ENCODE assay signal across 3 cellular contexts in the genomic region with DNA sequence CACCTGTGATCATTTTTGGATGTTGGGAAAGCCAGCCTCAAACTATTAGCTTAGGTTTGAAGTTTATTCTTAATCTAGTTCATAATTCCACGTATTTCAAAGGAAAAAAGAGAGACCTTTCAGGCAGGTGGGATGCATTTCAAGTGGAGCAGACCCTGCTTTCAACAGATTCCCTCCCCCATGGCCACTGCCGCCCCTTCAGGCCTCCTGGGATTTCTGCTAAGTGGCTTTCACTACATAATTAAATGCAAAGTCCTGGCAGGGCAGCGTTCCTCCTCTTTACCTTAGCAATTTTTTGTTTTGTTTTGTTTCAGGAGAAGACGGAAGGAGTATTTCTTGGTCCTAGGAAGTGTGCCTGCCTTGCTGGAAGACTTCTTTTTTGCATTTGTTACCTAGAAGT.
TF ChIP-seq lines count a peak whose summit lies in the region.

No MANE protein-coding gene starts in this region.

TF ChIP-seq in liver, 16 proteins besides CTCF, POLR2A, EP300 and RAD21:
- no peak for TF ChIP-seq HNF4G (IDR thresholded peaks at IDR 0.05)
- TF ChIP-seq ZBTB33 (IDR thresholded peaks at IDR 0.05): no peak
- no peak for TF ChIP-seq REST (IDR thresholded peaks at IDR 0.05)
- TF ChIP-seq FOXA2 (IDR thresholded peaks at IDR 0.05): no peak
- TF ChIP-seq HNF4A (conservative IDR thresholded peaks at IDR 0.05): no peak
- TF ChIP-seq JUND (IDR thresholded peaks at IDR 0.05): no peak
- no peak for TF ChIP-seq SP1 (IDR thresholded peaks at IDR 0.05)
- TF ChIP-seq, protein P1, sequence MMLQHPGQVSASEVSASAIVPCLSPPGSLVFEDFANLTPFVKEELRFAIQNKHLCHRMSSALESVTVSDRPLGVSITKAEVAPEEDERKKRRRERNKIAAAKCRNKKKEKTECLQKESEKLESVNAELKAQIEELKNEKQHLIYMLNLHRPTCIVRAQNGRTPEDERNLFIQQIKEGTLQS (IDR thresholded peaks at IDR 0.05): no peak
- TF ChIP-seq YY1 (IDR thresholded peaks at IDR 0.05): no peak
- no peak for TF ChIP-seq TAF1 (conservative IDR thresholded peaks at IDR 0.05)
- no peak for TF ChIP-seq GABPA (IDR thresholded peaks at IDR 0.05 in 1 of 2, conservative IDR thresholded peaks at IDR 0.05 in 1 of 2)

TF ChIP-seq in HepG2, 621 proteins besides CTCF, POLR2A, EP300 and RAD21 (continues in another document):
- TF ChIP-seq, protein P2, sequence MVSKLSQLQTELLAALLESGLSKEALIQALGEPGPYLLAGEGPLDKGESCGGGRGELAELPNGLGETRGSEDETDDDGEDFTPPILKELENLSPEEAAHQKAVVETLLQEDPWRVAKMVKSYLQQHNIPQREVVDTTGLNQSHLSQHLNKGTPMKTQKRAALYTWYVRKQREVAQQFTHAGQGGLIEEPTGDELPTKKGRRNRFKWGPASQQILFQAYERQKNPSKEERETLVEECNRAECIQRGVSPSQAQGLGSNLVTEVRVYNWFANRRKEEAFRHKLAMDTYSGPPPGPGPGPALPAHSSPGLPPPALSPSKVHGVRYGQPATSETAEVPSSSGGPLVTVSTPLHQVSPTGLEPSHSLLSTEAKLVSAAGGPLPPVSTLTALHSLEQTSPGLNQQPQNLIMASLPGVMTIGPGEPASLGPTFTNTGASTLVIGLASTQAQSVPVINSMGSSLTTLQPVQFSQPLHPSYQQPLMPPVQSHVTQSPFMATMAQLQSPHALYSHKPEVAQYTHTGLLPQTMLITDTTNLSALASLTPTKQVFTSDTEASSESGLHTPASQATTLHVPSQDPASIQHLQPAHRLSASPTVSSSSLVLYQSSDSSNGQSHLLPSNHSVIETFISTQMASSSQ (IDR thresholded peaks at IDR 0.05; ENCODE audit: low read depth): no peak
- TF ChIP-seq, protein P2 (CRISPR knock-in tag; IDR thresholded peaks at IDR 0.05; ENCODE audit: borderline replicate concordance): no peak
- TF ChIP-seq REXO4 (CRISPR knock-in tag; IDR thresholded peaks at IDR 0.05; ENCODE audit: borderline replicate concordance) (no peak), ZNF274 (CRISPR knock-in tag; IDR thresholded peaks at IDR 0.05) (no peak), NFKB2 (CRISPR knock-in tag; IDR thresholded peaks at IDR 0.05; ENCODE audit: borderline replicate concordance) (no peak), ZNF879 (CRISPR knock-in tag; IDR thresholded peaks at IDR 0.05) (no peak), NR3C1 (CRISPR knock-in tag; IDR thresholded peaks at IDR 0.05) (no peak), RFX5 (IDR thresholded peaks at IDR 0.05; ENCODE audit: low read depth, low read length) (no peak), MEIS2 (CRISPR knock-in tag; IDR thresholded peaks at IDR 0.05) (no peak; the same call in 1 of the 2 replicates), PAX8 (CRISPR knock-in tag; IDR thresholded peaks at IDR 0.05; ENCODE audit: borderline replicate concordance) (no peak), ZNF780A (CRISPR knock-in tag; IDR thresholded peaks at IDR 0.05) (no peak), GMEB2 (CRISPR knock-in tag; IDR thresholded peaks at IDR 0.05; ENCODE audit: low read depth) (no peak), PHF5A (CRISPR knock-in tag; IDR thresholded peaks at IDR 0.05; ENCODE audit: low read depth, unreplicated experiment) (no peak), MAFF (IDR thresholded peaks at IDR 0.05; ENCODE audit: low read depth, low read length) (no peak), SMC3 (IDR thresholded peaks at IDR 0.05; ENCODE audit: low read length) (no peak)
- TF ChIP-seq, protein P3, sequence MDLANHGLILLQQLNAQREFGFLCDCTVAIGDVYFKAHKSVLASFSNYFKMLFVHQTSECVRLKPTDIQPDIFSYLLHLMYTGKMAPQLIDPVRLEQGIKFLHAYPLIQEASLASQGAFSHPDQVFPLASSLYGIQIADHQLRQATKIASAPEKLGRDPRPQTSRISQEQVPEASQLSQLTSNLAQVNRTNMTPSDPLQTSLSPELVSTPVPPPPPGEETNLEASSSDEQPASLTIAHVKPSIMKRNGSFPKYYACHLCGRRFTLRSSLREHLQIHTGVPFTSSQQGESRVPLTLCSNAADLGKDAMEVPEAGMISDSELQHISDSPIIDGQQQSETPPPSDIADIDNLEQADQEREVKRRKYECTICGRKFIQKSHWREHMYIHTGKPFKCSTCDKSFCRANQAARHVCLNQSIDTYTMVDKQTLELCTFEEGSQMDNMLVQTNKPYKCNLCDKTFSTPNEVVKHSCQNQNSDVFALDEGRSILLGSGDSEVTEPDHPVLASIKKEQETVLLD (CRISPR knock-in tag; IDR thresholded peaks at IDR 0.05; ENCODE audit: low read depth): no peak
- TF ChIP-seq, protein P4, sequence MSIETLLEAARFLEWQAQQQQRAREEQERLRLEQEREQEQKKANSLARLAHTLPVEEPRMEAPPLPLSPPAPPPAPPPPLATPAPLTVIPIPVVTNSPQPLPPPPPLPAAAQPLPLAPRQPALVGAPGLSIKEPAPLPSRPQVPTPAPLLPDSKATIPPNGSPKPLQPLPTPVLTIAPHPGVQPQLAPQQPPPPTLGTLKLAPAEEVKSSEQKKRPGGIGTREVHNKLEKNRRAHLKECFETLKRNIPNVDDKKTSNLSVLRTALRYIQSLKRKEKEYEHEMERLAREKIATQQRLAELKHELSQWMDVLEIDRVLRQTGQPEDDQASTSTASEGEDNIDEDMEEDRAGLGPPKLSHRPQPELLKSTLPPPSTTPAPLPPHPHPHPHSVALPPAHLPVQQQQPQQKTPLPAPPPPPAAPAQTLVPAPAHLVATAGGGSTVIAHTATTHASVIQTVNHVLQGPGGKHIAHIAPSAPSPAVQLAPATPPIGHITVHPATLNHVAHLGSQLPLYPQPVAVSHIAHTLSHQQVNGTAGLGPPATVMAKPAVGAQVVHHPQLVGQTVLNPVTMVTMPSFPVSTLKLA (IDR thresholded peaks at IDR 0.05): no peak

TF ChIP-seq in WTC11, 78 proteins besides CTCF, POLR2A, EP300 and RAD21:
- no peak for TF ChIP-seq EMX1 (CRISPR knock-in tag; IDR thresholded peaks at IDR 0.05)
- TF ChIP-seq FOXJ3 (CRISPR knock-in tag; IDR thresholded peaks at IDR 0.05; ENCODE audit: borderline replicate concordance): no peak
- TF ChIP-seq, protein P5, sequence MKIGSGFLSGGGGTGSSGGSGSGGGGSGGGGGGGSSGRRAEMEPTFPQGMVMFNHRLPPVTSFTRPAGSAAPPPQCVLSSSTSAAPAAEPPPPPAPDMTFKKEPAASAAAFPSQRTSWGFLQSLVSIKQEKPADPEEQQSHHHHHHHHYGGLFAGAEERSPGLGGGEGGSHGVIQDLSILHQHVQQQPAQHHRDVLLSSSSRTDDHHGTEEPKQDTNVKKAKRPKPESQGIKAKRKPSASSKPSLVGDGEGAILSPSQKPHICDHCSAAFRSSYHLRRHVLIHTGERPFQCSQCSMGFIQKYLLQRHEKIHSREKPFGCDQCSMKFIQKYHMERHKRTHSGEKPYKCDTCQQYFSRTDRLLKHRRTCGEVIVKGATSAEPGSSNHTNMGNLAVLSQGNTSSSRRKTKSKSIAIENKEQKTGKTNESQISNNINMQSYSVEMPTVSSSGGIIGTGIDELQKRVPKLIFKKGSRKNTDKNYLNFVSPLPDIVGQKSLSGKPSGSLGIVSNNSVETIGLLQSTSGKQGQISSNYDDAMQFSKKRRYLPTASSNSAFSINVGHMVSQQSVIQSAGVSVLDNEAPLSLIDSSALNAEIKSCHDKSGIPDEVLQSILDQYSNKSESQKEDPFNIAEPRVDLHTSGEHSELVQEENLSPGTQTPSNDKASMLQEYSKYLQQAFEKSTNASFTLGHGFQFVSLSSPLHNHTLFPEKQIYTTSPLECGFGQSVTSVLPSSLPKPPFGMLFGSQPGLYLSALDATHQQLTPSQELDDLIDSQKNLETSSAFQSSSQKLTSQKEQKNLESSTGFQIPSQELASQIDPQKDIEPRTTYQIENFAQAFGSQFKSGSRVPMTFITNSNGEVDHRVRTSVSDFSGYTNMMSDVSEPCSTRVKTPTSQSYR (CRISPR knock-in tag; IDR thresholded peaks at IDR 0.05): no peak
- TF ChIP-seq KAT7 (CRISPR knock-in tag; IDR thresholded peaks at IDR 0.05; ENCODE audit: borderline replicate concordance): no peak
- TF ChIP-seq ZNF263 (CRISPR knock-in tag; IDR thresholded peaks at IDR 0.05; ENCODE audit: low read depth): no peak
- no peak for TF ChIP-seq ELF4 (CRISPR knock-in tag; IDR thresholded peaks at IDR 0.05; ENCODE audit: low read depth)
- no peak for TF ChIP-seq ZNF232 (CRISPR knock-in tag; IDR thresholded peaks at IDR 0.05)
- no peak for TF ChIP-seq ZNF532 (CRISPR knock-in tag; IDR thresholded peaks at IDR 0.05; ENCODE audit: borderline replicate concordance)
- TF ChIP-seq NR1H2 (CRISPR knock-in tag; IDR thresholded peaks at IDR 0.05): no peak
- no peak for TF ChIP-seq SOX15 (CRISPR knock-in tag; IDR thresholded peaks at IDR 0.05)
- TF ChIP-seq ZNF121 (CRISPR knock-in tag; IDR thresholded peaks at IDR 0.05): no peak
- TF ChIP-seq TEAD4 (CRISPR knock-in tag; IDR thresholded peaks at IDR 0.05): no peak
- TF ChIP-seq OVOL2 (CRISPR knock-in tag; IDR thresholded peaks at IDR 0.05; ENCODE audit: borderline replicate concordance): no peak
- no peak for TF ChIP-seq ZNF396 (CRISPR knock-in tag; IDR thresholded peaks at IDR 0.05; ENCODE audit: borderline replicate concordance)
- TF ChIP-seq ZBTB21 (CRISPR knock-in tag; IDR thresholded peaks at IDR 0.05; ENCODE audit: borderline replicate concordance): no peak
- TF ChIP-seq, protein P6, sequence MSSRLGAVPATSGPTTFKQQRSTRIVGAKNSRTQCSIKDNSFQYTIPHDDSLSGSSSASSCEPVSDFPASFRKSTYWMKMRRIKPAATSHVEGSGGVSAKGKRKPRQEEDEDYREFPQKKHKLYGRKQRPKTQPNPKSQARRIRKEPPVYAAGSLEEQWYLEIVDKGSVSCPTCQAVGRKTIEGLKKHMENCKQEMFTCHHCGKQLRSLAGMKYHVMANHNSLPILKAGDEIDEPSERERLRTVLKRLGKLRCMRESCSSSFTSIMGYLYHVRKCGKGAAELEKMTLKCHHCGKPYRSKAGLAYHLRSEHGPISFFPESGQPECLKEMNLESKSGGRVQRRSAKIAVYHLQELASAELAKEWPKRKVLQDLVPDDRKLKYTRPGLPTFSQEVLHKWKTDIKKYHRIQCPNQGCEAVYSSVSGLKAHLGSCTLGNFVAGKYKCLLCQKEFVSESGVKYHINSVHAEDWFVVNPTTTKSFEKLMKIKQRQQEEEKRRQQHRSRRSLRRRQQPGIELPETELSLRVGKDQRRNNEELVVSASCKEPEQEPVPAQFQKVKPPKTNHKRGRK (CRISPR knock-in tag; IDR thresholded peaks at IDR 0.05; ENCODE audit: borderline replicate concordance): no peak
- no peak for TF ChIP-seq AFF4 (CRISPR knock-in tag; IDR thresholded peaks at IDR 0.05; ENCODE audit: borderline replicate concordance)
